ENCODE assay signal across 2 cellular contexts in the genomic region with DNA sequence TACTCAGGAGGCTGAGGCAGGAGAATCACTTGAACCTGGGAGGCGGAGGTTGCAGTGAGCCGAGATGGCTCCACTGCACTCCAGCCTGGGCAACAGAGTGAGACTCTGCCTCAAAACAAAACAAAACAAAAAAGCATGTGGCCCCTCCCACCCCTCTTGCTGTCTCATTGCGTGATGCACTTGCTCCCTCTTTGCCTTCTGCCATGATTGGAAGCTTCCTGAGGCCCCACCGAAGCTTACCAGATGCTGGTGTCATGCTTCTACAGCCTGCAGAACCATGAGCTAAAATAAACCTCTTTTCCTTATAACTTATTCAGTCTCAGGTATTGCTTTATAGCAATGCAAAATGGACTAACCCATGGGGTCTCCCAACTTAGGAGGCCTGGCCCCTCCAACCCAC. TPM values are rescaled to one million over a fixed set of nuclear protein-coding genes. Genes with fewer than 3 reads are reported as not detected.
"Had no signal": no experiment of that assay in that cellular context is flagged by ENCODE, and none has a peak within 500 bp of the region (broad histone marks: within the 10 kb centered on the region; RNA-seq: fewer than 3 reads in every experiment).

No MANE protein-coding gene starts in this region.

RNA-seq across cellular contexts. Expression of a gene that starts 26.8 kb away (rescaled TPM):
- total RNA-seq: HT1080, IMR-90 had no signal
- polyA plus RNA-seq: IMR-90 had no signal
